8 cellular contexts compared by ENCODE assay signal in the genomic region with DNA sequence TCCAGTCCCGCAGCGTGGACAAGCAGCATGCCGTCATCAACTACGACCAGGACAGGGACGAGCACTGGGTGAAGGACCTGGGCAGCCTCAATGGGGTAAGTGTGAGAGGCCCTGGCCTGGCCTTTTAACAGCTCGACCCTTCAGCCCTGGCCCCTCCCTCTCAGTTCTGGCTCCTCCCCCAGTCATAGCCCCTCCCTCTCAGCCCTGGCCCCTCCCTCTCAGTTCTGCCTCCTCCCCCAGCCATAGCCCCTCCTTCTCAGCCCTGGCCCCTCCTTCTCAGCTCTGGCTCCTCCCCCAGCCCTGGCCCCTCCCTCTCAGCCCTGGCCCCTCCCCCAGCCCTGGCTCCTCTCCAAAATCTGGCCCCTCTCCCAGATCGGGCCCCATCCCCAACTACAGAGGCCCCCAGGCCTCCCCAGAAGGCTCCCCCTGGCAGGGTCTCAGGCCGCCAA. TPM values are rescaled to one million over a fixed set of nuclear protein-coding genes. Genes with fewer than 3 reads are reported as not detected.
DNase-seq lines count a peak whose midpoint lies in the region; ATAC-seq, FAIRE-seq and TF ChIP-seq lines count a peak whose summit lies in the region.

No MANE protein-coding gene starts in this region.

- H4K20me1 ChIP-seq in GM23248 (ENCODE audit: insufficient read depth) (no peaks in the 10 kb centered on the region), H1 (replicated peaks in 1 of 2; ENCODE audit: control insufficient read depth in 1 of 2, insufficient read depth in 2 of 2, low read length in 2 of 2) (peaks cover 16 to 35% of the 10 kb centered on the region in 2 experiments)

- POLR2A ChIA-PET in H1 (lab: Charles Lee; ENCODE audit: partially characterized antibody): interaction anchor here (0.9 to 1.3 kb wide), 8 partner anchors 10 to 55 kb away, joined by 3 to 7 read pairs (median 4); partner anchors contain the start of gene CEP170B

- peak overlapping the region; percentile 32 for H3K4ac ChIP-seq in H1 (replicated peaks; ENCODE audit: insufficient read length, low read depth, low read length)

- H3K9ac ChIP-seq in GM23248: no peak overlapping the region
- H3K9ac ChIP-seq in H1 (replicated peaks in 1 of 4; ENCODE audit: extremely low read depth in 1 of 4, low read depth in 3 of 4, low read length in 3 of 4): no peak overlapping the region

- H4K5ac ChIP-seq in H1 (ENCODE audit: insufficient read length, low read depth, low read length): no peak overlapping the region

- peak overlapping the region; percentile 92; the same call in 1 of the 2 replicates for H2BK15ac ChIP-seq in H1 (ENCODE audit: low read length)

- H3K27me3 ChIP-seq in GM23248 (replicated peaks; ENCODE audit: insufficient read depth) (no peaks in the 10 kb centered on the region), H1 (replicated peaks in 1 of 4; ENCODE audit: control insufficient read depth in 3 of 4, extremely low read depth in 1 of 4, insufficient read depth in 3 of 4, low read length in 3 of 4) (no peaks in the 10 kb centered on the region)

- no peaks in the 10 kb centered on the region for H3K9me2 ChIP-seq in GM23248 (ENCODE audit: insufficient read depth)

- no peak overlapping the region for H2BK120ac ChIP-seq in H1 (replicated peaks; ENCODE audit: low read depth, low read length)

- in situ Hi-C loops in GM23248 (cut with MboI): no loop called here

- H3K4me1 ChIP-seq in GM23248 (ENCODE audit: insufficient read depth) (peaks cover 8% of the 10 kb centered on the region), H1 (replicated peaks in 1 of 4; ENCODE audit: control insufficient read depth in 3 of 4, insufficient read depth in 4 of 4, low read length in 3 of 4) (peaks cover 0 to 25% (median 17%) of the 10 kb centered on the region in 4 experiments; a peak in 6 of 7 replicates)

- no peak overlapping the region for H3K23ac ChIP-seq in H1 (ENCODE audit: insufficient read length)

- no peak overlapping the region; the same call in none of the 2 replicates for H4K8ac ChIP-seq in H1 (ENCODE audit: extremely low read depth, insufficient read depth, low read length)

- H3K79me1 ChIP-seq in H1 (ENCODE audit: low read depth, low read length): peaks cover 16% of the 10 kb centered on the region

- no peak overlapping the region for H4K91ac ChIP-seq in H1 (replicated peaks; ENCODE audit: insufficient read length, low read length)

- TF ChIP-seq EP300 in H1 (IDR thresholded peaks at IDR 0.05; ENCODE audit: borderline replicate concordance in 1 of 2, low read depth in 2 of 2, low read length in 2 of 2): no peak

- DNase-seq in GM23248 (peak; percentile 72), T follicular helper cell (ENCODE audit: low read depth) (peak; percentile 26), H1 (ENCODE audit: low read depth in 1 of 2, low spot score in 2 of 2) (peak; percentile 31 to 92), inferior parietal cortex (ENCODE audit: extremely low spot score) (no peak), C1 segment of cervical spinal cord (lab: John Stamatoyannopoulos, UW) (no peak), putamen (ENCODE audit: low spot score) (no peak)
- DNase-seq in stimulated activated CD4-positive, alpha-beta T cell treated with anti-CD3 and anti-CD28 coated beads, Interleukin-12 subunit alpha, Interleukin-12 subunit beta, amount 100 ng/mL, for 24 hours (ENCODE audit: low read depth in 2 of 2): peak; percentile 12 to 32

- H2BK12ac ChIP-seq in H1 (ENCODE audit: low read depth, low read length): peak overlapping the region; percentile 95; the same call in 1 of the 2 replicates

- no peaks in the 10 kb centered on the region for H3K36me3 ChIP-seq in GM23248 (ENCODE audit: low read depth)
- peaks cover 0 to 6% (median 4%) of the 10 kb centered on the region in 4 experiments; a peak in 4 of 8 replicates for H3K36me3 ChIP-seq in H1 (ENCODE audit: control insufficient read depth in 2 of 4, insufficient read depth in 4 of 4, low read length in 3 of 4)

- no peak overlapping the region for H3K14ac ChIP-seq in H1 (ENCODE audit: insufficient read length)

- H3F3A ChIP-seq in GM23248 (ENCODE audit: insufficient read depth): no peaks in the 10 kb centered on the region

- peak overlapping the region; percentile 73 for H2BK5ac ChIP-seq in H1 (ENCODE audit: low read depth, low read length)

- H3K4me3 ChIP-seq in GM23248 (no peak overlapping the region), H1 (ENCODE audit: extremely low read depth in 1 of 4, insufficient read depth in 2 of 4, low read depth in 3 of 4, low read length in 4 of 4) (no peak overlapping the region)

- peak; percentile 76 for FAIRE-seq in H1 (lab: Jason Lieb, UNC)

- no peak for TF ChIP-seq POLR2A in H1 (IDR thresholded peaks at IDR 0.05; ENCODE audit: control extremely low read depth in 1 of 2, low read depth in 2 of 2, low read length in 2 of 2)

- H3K79me2 ChIP-seq in GM23248 (ENCODE audit: insufficient read depth) (peaks cover 39% of the 10 kb centered on the region), H1 (ENCODE audit: control insufficient read depth in 1 of 2, insufficient read depth in 2 of 2, low read length in 2 of 2) (peaks cover 0 to 9% of the 10 kb centered on the region in 2 experiments; a peak in 1 of 4 replicates)

- TF ChIP-seq RAD21 in H1 (IDR thresholded peaks at IDR 0.05 in 1 of 2, conservative IDR thresholded peaks at IDR 0.05 in 1 of 2; ENCODE audit: low read depth in 2 of 2, low read length in 2 of 2): no peak

- H3K23me2 ChIP-seq in H1 (ENCODE audit: low read depth, low read length): peaks cover 6% of the 10 kb centered on the region; the same call in 1 of the 2 replicates

- H3K4me2 ChIP-seq in GM23248 (ENCODE audit: unreplicated experiment) (no peak overlapping the region), H1 (ENCODE audit: insufficient read depth in 1 of 2, low read depth in 2 of 2, low read length in 2 of 2) (no peak overlapping the region)

- 0 out of 2 replicates have a peak overlapping the region, but pooled peaks have one; percentile 90 for H2BK20ac ChIP-seq in H1 (ENCODE audit: low read length)

- H2AFZ ChIP-seq in GM23248 (no peak overlapping the region), H1 (ENCODE audit: low read length) (no peak overlapping the region)

- no peak for ATAC-seq in HG02885 (IDR thresholded peaks at IDR 0.05; ENCODE audit: poor library complexity, unreplicated experiment)

- no peak overlapping the region for H3K27ac ChIP-seq in GM23248
- no peak overlapping the region for H3K27ac ChIP-seq in H1 (ENCODE audit: low read depth, low read length)

- peak overlapping the region; percentile 70; the same call in 1 of the 2 replicates for H2AK5ac ChIP-seq in H1 (ENCODE audit: low read depth, low read length)

- no peak for TF ChIP-seq CTCF in H1 (IDR thresholded peaks at IDR 0.05; ENCODE audit: control extremely low read depth in 1 of 3, insufficient read depth in 1 of 3, low read depth in 1 of 3, low read length in 3 of 3)

- H3K56ac ChIP-seq in H1 (replicated peaks; ENCODE audit: insufficient read length, low read depth, low read length): no peak overlapping the region

- H3K9me3 ChIP-seq in GM23248 (ENCODE audit: low read depth) (no peaks in the 10 kb centered on the region), H1 (ENCODE audit: insufficient read depth in 2 of 2, low read depth in 1 of 2, low read length in 1 of 2) (no peaks in the 10 kb centered on the region)

- H3K18ac ChIP-seq in H1 (ENCODE audit: extremely low read depth, low read length): peak overlapping the region; percentile 19

- 73 to 97% methylated on average over 5 to 6 of the region's 8 CpGs for WGBS in GM23248 (ENCODE audit: low coverage in 1 of 2, low lambda C conversion rate in 2 of 2, missing lambda C conversion rate in 2 of 2), 2 experiments
- 81% methylated on average over 7 of the region's 8 CpGs; no CpG with 5 or more reads in 1 of the 2 experiments for WGBS in H1 (ENCODE audit: extremely low coverage in 1 of 2, insufficient coverage in 1 of 2, insufficient read length in 1 of 2, insufficient replicate concordance in 2 of 2, low coverage in 1 of 2, low lambda C conversion rate in 2 of 2, missing lambda C conversion rate in 1 of 2), 2 experiments

- CTCF ChIA-PET in H1 (lab: Charles Lee; ENCODE audit: partially characterized antibody): interaction anchor here (0.7 to 1.5 kb wide), 8 partner anchors 9 to 107 kb away, joined by 3 to 4 read pairs (median 3); no protein-coding TSS in a partner anchor

TF ChIP-seq in H1, 55 proteins besides CTCF, POLR2A, EP300 and RAD21:
- TF ChIP-seq SP4 (IDR thresholded peaks at IDR 0.05; ENCODE audit: low read length) (0 out of 2 replicates have a peak, but pooled peaks have one; percentile 66), HDAC2 (IDR thresholded peaks at IDR 0.05; ENCODE audit: borderline replicate concordance in 1 of 2, low read depth in 2 of 2, low read length in 2 of 2) (no peak)
TF ChIP-seq in H1: peak in this region for 1.

RNA-seq across cellular contexts. Expression of gene CEP170B, which starts 11.2 kb away (rescaled TPM):
- total RNA-seq in GM23248 (2014; rRNA removed; shearing (Covaris generic)): 23.3 and 24.5 TPM in 2 replicates
- 2.5 and 2.7 TPM in 2 replicates for polyA plus RNA-seq in GM23248 (2016; fragmentation: Nextera tagmentation; extraction: Ambion mirVana)
- 32.3 and 33.8 TPM in 2 replicates for total RNA-seq in H1 (2021; fragmentation: NEBNext Ultra II Directional; extraction: Animal tissue kit (Norgen Biotek cat#: 25700))
- 9.1 and 15.2 TPM in 2 replicates for polyA plus RNA-seq in H1 (2011; rRNA removed)
- 9.4 TPM for polyA plus RNA-seq in H1 (2011; cell fraction: cytosol; rRNA removed)
- polyA plus RNA-seq in H1 (2011; cell fraction: nucleus; rRNA removed): 34.9 TPM
- polyA plus RNA-seq in H1 (2012, experiment 1 of 2): 14.3 to 23.9 TPM (median 20.7 TPM) in 4 replicates
- 13.0 TPM for polyA plus RNA-seq in H1 (2012, experiment 2 of 2)
- 17.1 TPM for polyA plus RNA-seq in H1 (2013, experiment 1 of 2)
- polyA plus RNA-seq in H1 (2013, experiment 2 of 2): 16.2 TPM
- polyA minus RNA-seq in H1 (2011; rRNA and poly(A)+ RNA removed): 4.7 and 5.7 TPM in 2 replicates
- polyA minus RNA-seq in H1 (2011; cell fraction: cytosol; rRNA and poly(A)+ RNA removed): 11.5 TPM
- polyA minus RNA-seq in H1 (2011; cell fraction: nucleus; rRNA and poly(A)+ RNA removed): 11.6 TPM

RNA-seq across cellular contexts. Expression of gene PLD4, which starts 48.4 kb away (rescaled TPM):
- not detected in 2 replicates for total RNA-seq in GM23248 (2014; rRNA removed; shearing (Covaris generic))
- polyA plus RNA-seq in GM23248 (2016; fragmentation: Nextera tagmentation; extraction: Ambion mirVana): not detected in 2 replicates
- total RNA-seq in H1 (2021; fragmentation: NEBNext Ultra II Directional; extraction: Animal tissue kit (Norgen Biotek cat#: 25700)): 0.04 TPM in 1 of 2 replicates, not detected in the other
- polyA plus RNA-seq in H1 (2011; rRNA removed): 0.05 and 0.06 TPM in 2 replicates
- 0.04 TPM for polyA plus RNA-seq in H1 (2011; cell fraction: cytosol; rRNA removed)
- polyA plus RNA-seq in H1 (2011; cell fraction: nucleus; rRNA removed): 0.13 TPM
- 0.13 TPM in 1 of 4 replicates, not detected in the others for polyA plus RNA-seq in H1 (2012, experiment 1 of 2)
- not detected for polyA plus RNA-seq in H1 (2012, experiment 2 of 2)
- polyA plus RNA-seq in H1 (2013, experiment 1 of 2): 0.04 TPM
- polyA plus RNA-seq in H1 (2013, experiment 2 of 2): 0.02 TPM
- 0.06 and 0.10 TPM in 2 replicates for polyA minus RNA-seq in H1 (2011; rRNA and poly(A)+ RNA removed)
- not detected for polyA minus RNA-seq in H1 (2011; cell fraction: cytosol; rRNA and poly(A)+ RNA removed)
- 0.20 TPM for polyA minus RNA-seq in H1 (2011; cell fraction: nucleus; rRNA and poly(A)+ RNA removed)

Comparison
In these comparisons a context has a peak if more than half of its experiments do, and no peak if none do; other contexts are left out.
1. DNase-seq: peak in GM23248 (single experiment), T follicular helper cell (single experiment), H1 (2 of 2) and stimulated activated CD4-positive, alpha-beta T cell treated with anti-CD3 and anti-CD28 coated beads, Interleukin-12 subunit alpha, Interleukin-12 subunit beta, amount 100 ng/mL, for 24 hours (2 of 2); none in inferior parietal cortex (single experiment), C1 segment of cervical spinal cord (0 of 14) and putamen (single experiment).